Comparison of ENCODE assay signal across 1 cellular context in the genomic region with DNA sequence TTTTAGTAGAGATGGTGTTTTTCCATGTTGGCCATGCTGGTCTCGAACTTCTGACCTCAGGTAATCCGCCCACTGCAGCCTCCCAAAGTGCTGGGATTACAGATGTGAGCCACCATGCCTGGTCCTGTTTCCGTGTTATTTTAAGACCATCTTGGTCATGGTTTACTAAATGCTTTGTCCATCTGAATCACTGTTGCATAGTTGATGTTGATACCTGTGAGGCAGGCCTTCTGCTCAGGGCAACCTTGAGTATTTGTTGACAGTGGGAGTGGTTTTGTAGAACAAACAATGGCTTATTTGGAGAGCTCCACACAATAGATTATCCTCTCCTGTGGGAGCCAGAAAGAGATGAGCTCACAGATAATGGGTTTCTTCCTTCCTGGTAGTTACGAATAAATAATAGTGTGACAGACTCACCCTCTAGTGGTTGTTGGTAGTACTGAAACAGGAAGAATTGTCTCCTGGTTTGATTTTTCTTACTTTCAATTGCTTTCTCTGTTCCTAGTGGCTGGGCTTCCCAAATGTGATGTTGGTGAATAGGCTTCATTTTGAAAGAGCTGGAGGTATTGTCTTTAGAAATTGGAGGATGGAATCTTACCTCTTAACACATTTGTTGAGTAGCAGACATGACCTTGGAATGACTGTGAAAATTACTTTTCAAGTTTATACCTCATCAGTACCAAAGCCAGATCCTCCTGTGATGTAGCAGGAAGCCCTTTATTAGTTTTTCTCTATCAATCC.
TF ChIP-seq lines count a peak whose summit lies in the region.

No MANE protein-coding gene starts in this region.

TF ChIP-seq in HepG2, 621 proteins besides CTCF, POLR2A, EP300 and RAD21 (continued from another document):
- TF ChIP-seq, protein P1, sequence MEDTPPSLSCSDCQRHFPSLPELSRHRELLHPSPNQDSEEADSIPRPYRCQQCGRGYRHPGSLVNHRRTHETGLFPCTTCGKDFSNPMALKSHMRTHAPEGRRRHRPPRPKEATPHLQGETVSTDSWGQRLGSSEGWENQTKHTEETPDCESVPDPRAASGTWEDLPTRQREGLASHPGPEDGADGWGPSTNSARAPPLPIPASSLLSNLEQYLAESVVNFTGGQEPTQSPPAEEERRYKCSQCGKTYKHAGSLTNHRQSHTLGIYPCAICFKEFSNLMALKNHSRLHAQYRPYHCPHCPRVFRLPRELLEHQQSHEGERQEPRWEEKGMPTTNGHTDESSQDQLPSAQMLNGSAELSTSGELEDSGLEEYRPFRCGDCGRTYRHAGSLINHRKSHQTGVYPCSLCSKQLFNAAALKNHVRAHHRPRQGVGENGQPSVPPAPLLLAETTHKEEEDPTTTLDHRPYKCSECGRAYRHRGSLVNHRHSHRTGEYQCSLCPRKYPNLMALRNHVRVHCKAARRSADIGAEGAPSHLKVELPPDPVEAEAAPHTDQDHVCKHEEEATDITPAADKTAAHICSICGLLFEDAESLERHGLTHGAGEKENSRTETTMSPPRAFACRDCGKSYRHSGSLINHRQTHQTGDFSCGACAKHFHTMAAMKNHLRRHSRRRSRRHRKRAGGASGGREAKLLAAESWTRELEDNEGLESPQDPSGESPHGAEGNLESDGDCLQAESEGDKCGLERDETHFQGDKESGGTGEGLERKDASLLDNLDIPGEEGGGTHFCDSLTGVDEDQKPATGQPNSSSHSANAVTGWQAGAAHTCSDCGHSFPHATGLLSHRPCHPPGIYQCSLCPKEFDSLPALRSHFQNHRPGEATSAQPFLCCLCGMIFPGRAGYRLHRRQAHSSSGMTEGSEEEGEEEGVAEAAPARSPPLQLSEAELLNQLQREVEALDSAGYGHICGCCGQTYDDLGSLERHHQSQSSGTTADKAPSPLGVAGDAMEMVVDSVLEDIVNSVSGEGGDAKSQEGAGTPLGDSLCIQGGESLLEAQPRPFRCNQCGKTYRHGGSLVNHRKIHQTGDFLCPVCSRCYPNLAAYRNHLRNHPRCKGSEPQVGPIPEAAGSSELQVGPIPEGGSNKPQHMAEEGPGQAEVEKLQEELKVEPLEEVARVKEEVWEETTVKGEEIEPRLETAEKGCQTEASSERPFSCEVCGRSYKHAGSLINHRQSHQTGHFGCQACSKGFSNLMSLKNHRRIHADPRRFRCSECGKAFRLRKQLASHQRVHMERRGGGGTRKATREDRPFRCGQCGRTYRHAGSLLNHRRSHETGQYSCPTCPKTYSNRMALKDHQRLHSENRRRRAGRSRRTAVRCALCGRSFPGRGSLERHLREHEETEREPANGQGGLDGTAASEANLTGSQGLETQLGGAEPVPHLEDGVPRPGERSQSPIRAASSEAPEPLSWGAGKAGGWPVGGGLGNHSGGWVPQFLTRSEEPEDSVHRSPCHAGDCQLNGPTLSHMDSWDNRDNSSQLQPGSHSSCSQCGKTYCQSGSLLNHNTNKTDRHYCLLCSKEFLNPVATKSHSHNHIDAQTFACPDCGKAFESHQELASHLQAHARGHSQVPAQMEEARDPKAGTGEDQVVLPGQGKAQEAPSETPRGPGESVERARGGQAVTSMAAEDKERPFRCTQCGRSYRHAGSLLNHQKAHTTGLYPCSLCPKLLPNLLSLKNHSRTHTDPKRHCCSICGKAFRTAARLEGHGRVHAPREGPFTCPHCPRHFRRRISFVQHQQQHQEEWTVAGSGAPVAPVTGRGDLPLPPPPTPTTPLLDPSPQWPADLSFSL (CRISPR knock-in tag; IDR thresholded peaks at IDR 0.05): no peak
- TF ChIP-seq, protein P2, sequence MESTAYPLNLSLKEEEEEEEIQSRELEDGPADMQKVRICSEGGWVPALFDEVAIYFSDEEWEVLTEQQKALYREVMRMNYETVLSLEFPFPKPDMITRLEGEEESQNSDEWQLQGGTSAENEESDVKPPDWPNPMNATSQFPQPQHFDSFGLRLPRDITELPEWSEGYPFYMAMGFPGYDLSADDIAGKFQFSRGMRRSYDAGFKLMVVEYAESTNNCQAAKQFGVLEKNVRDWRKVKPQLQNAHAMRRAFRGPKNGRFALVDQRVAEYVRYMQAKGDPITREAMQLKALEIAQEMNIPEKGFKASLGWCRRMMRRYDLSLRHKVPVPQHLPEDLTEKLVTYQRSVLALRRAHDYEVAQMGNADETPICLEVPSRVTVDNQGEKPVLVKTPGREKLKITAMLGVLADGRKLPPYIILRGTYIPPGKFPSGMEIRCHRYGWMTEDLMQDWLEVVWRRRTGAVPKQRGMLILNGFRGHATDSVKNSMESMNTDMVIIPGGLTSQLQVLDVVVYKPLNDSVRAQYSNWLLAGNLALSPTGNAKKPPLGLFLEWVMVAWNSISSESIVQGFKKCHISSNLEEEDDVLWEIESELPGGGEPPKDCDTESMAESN (CRISPR knock-in tag; conservative IDR thresholded peaks at IDR 0.05): no peak
- TF ChIP-seq ZSCAN20 (CRISPR knock-in tag; IDR thresholded peaks at IDR 0.05; ENCODE audit: borderline replicate concordance) (no peak), CHD2 (IDR thresholded peaks at IDR 0.05; ENCODE audit: low read depth, low read length) (no peak), JUNB (CRISPR knock-in tag; IDR thresholded peaks at IDR 0.05; ENCODE audit: borderline replicate concordance) (no peak; the same call in 1 of the 2 replicates), ZNF792 (CRISPR knock-in tag; IDR thresholded peaks at IDR 0.05) (no peak)
- TF ChIP-seq, protein P3, sequence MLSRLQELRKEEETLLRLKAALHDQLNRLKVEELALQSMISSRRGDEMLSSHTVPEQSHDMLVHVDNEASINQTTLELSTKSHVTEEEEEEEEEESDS (CRISPR knock-in tag; IDR thresholded peaks at IDR 0.05; ENCODE audit: borderline replicate concordance): no peak
